Comparison of ENCODE assay signal across 20 cellular contexts in the genomic region with DNA sequence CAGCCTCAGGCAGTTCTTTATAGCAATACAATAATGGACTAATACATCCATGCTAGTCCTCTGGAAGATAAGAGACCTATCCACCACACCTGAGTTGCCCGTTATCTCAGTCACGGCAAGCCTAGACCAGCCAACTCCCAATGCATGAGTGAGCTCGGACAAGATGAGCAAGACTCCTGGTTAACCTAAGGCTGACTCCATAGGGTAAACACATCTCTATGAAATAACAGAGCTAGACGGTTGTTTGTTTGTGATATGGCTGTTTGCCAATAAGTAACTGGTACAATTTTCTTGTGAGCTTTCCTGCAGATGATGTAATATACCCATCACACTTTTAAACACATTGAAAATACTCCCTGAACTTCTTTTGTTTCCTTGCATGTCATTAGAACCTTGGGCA.
DNase-seq lines count a peak whose midpoint lies in the region; ATAC-seq, FAIRE-seq and TF ChIP-seq lines count a peak whose summit lies in the region.
"Had no signal": no experiment of that assay in that cellular context is flagged by ENCODE, and none has a peak within 500 bp of the region (broad histone marks: within the 10 kb centered on the region; RNA-seq: fewer than 3 reads in every experiment).

No MANE protein-coding gene starts in this region.

- H3K14ac ChIP-seq in IMR-90 (replicated peaks; ENCODE audit: low read depth, low read length), result no peak overlapping the region

- H4K8ac ChIP-seq in IMR-90 (ENCODE audit: low read depth in 2 of 2, low read length in 2 of 2), result no peak overlapping the region

- no peaks in the 10 kb centered on the region for H3K9me1 ChIP-seq in IMR-90 (ENCODE audit: insufficient read depth, low read length)

- CTCF ChIA-PET in A549 (lab: Yijun Ruan, JAX), result interaction anchor here (1.1 to 2.5 kb wide), 2 partner anchors 9 to 15 kb away, joined by 4 to 6 read pairs; no protein-coding TSS in a partner anchor
- CTCF ChIA-PET in IMR-90 (lab: Yijun Ruan, JAX), result interaction anchor here (1.3 kb wide), 1 partner anchor 8 kb away, joined by 3 read pairs; no protein-coding TSS in a partner anchor

- intact Hi-C loops in IMR-90 (cut with micrococcal nuclease), result no loop called here
- intact Hi-C loops in left cardiac atrium (cut with DNase I), result no loop called here

- no peak overlapping the region for H2BK5ac ChIP-seq in IMR-90 (ENCODE audit: low read depth, low read length, poor library complexity, severe bottlenecking)

- TF ChIP-seq POLR2A in A549 (IDR thresholded peaks at IDR 0.05; ENCODE audit: low read length) (no peak), IMR-90 (IDR thresholded peaks at IDR 0.05; ENCODE audit: low read depth, low read length) (no peak)

- no peak overlapping the region for H2BK20ac ChIP-seq in IMR-90 (ENCODE audit: low read depth, low read length)

- H3K18ac ChIP-seq in IMR-90 (ENCODE audit: low read depth, low read length), result no peak overlapping the region

- no peak overlapping the region for H3K27ac ChIP-seq in A549
- no peak overlapping the region for H3K27ac ChIP-seq in IMR-90 (ENCODE audit: insufficient read depth, low read length)
- H3K27ac ChIP-seq: GM23248 had no signal

- POLR2A ChIA-PET in A549 (lab: Yijun Ruan, JAX) (no interaction called here), IMR-90 (lab: Charles Lee; ENCODE audit: unreplicated experiment) (no interaction called here)

- H3K9me3 ChIP-seq in A549, result no peaks in the 10 kb centered on the region; the same call in 2 of the 3 replicates
- H3K9me3 ChIP-seq in IMR-90 (ENCODE audit: control insufficient read depth, insufficient read depth, low read length), result no peaks in the 10 kb centered on the region
- H3K9me3 ChIP-seq: HAP-1 had no signal

- H2AK5ac ChIP-seq in IMR-90 (ENCODE audit: low read depth, low read length), result no peak overlapping the region

- ATAC-seq in A549, result no peak; a peak in 1 of 6 replicates
- ATAC-seq in IMR-90 (ENCODE audit: low read depth), result no peak
- ATAC-seq in left cardiac atrium, result no peak
- no peak for ATAC-seq in HG02973 (IDR thresholded peaks at IDR 0.05; ENCODE audit: unreplicated experiment)

- no peak overlapping the region for H3K9ac ChIP-seq in IMR-90 (ENCODE audit: low read depth, low read length)
- H3K9ac ChIP-seq: GM23248 had no signal

- H3K27me3 ChIP-seq in IMR-90 (ENCODE audit: control insufficient read depth, insufficient read depth, low read length) (no peaks in the 10 kb centered on the region), bronchial epithelial cell (ENCODE audit: control insufficient read depth, insufficient read depth, low read length) (no peaks in the 10 kb centered on the region)

- H4K20me1 ChIP-seq in IMR-90 (ENCODE audit: insufficient read depth, low read length), result no peaks in the 10 kb centered on the region

- FAIRE-seq in A549 (lab: Jason Lieb, UNC) (no peak), bronchial epithelial cell (lab: Jason Lieb, UNC) (peak; percentile 83)
- FAIRE-seq: GM12891, GM18507, H1 had no signal

- H3K4ac ChIP-seq in IMR-90 (ENCODE audit: low read depth, low read length), result no peak overlapping the region

- no peak overlapping the region for H4K91ac ChIP-seq in IMR-90 (ENCODE audit: insufficient read depth, low read depth, low read length)

- TF ChIP-seq RAD21 in A549 (conservative IDR thresholded peaks at IDR 0.05 in 1 of 2, IDR thresholded peaks at IDR 0.05 in 1 of 2) (no peak), IMR-90 (IDR thresholded peaks at IDR 0.05; ENCODE audit: low read length) (no peak)

- H4K5ac ChIP-seq in IMR-90 (ENCODE audit: low read depth, low read length), result no peak overlapping the region

- no peaks in the 10 kb centered on the region for H3K79me1 ChIP-seq in IMR-90 (ENCODE audit: low read depth in 1 of 2, low read length in 2 of 2)

- TF ChIP-seq EP300 in A549 (IDR thresholded peaks at IDR 0.05), result no peak

- no peak for TF ChIP-seq CTCF in A549 (IDR thresholded peaks at IDR 0.05)
- no peak for TF ChIP-seq CTCF in IMR-90 (conservative IDR thresholded peaks at IDR 0.05; ENCODE audit: low read depth, low read length)
- no peak for TF ChIP-seq CTCF in bronchial epithelial cell (IDR thresholded peaks at IDR 0.05; ENCODE audit: insufficient read depth, low read length, severe bottlenecking)

- no peak overlapping the region for H2BK120ac ChIP-seq in IMR-90 (ENCODE audit: low read depth, low read length)

- dilution Hi-C loops in IMR-90 (cut with HindIII; ENCODE audit: low sequenced_read_pairs, unreplicated experiment), result no loop called here

- H3K36me3 ChIP-seq in IMR-90 (ENCODE audit: control insufficient read depth, insufficient read depth, low read length) (no peaks in the 10 kb centered on the region), bronchial epithelial cell (ENCODE audit: control insufficient read depth, insufficient read depth, low read length) (no peaks in the 10 kb centered on the region)
- H3K36me3 ChIP-seq: HAP-1 had no signal

- H3K56ac ChIP-seq in IMR-90 (ENCODE audit: extremely low read depth, insufficient read depth, low read length), result no peak overlapping the region

- no peak overlapping the region for H2BK15ac ChIP-seq in IMR-90 (ENCODE audit: low read depth, low read length)

- no peak overlapping the region for H2AFZ ChIP-seq in IMR-90 (replicated peaks; ENCODE audit: low read length, poor library complexity)
- H2AFZ ChIP-seq: GM23248 had no signal

- no peak overlapping the region for H3K23ac ChIP-seq in IMR-90 (ENCODE audit: low read depth, low read length)

- H3K4me3 ChIP-seq in A549 (no peak overlapping the region), IMR-90 (ENCODE audit: insufficient read depth, low read depth, low read length) (no peak overlapping the region), bronchial epithelial cell (ENCODE audit: low read depth, low read length) (no peak overlapping the region)
- H3K4me3 ChIP-seq: GM23248, HAP-1 had no signal

- DNase-seq in A549 (ENCODE audit: low read depth in 1 of 2, low spot score in 1 of 2), result peak in 1 of 2 experiments; percentile 16
- DNase-seq in IMR-90, result peak; percentile 1
- peak; percentile 78 for DNase-seq in bronchial epithelial cell (ENCODE audit: low read depth)
- no peak for DNase-seq in NCI-H2227 (lab: John Stamatoyannopoulos, UW; ENCODE audit: unreplicated experiment)
- no peak for DNase-seq in left cardiac atrium
- DNase-seq: 8988T; C1 segment of cervical spinal cord; Calu3; CD4-positive, alpha-beta memory T cell; COR-L47; DMS53; DMS79 treated with DMSO at 0.1 percent for 48 hours; GF-D8; GM23248; HFFc6 had no signal

- 26% methylated on average over 4 of the region's 4 CpGs for WGBS in A549 (ENCODE audit: missing lambda C conversion rate)
- whole genome bisulfite sequencing in IMR-90 (ENCODE audit: extremely low coverage in 2 of 2, insufficient read length in 1 of 2), 2 experiments, result no CpG with 5 or more reads among the region's 4 CpGs

- peaks cover 11% of the 10 kb centered on the region; the same call in 2 of the 3 replicates for H3K4me1 ChIP-seq in A549
- no peaks in the 10 kb centered on the region for H3K4me1 ChIP-seq in IMR-90 (ENCODE audit: control insufficient read depth, insufficient read depth, low read length)
- H3K4me1 ChIP-seq: HAP-1 had no signal

- in situ Hi-C loops in IMR-90 (cut with MboI; ENCODE audit: low sequenced_read_pairs), result loop anchor here (25.0 kb wide), 1 partner anchor 241 kb away; no protein-coding TSS in a partner anchor

- no peak overlapping the region for H2AK9ac ChIP-seq in IMR-90 (replicated peaks; ENCODE audit: low read depth, low read length, poor library complexity)

- peak overlapping the region; percentile 23; the same call in 1 of the 3 replicates for H3K4me2 ChIP-seq in A549
- no peak overlapping the region for H3K4me2 ChIP-seq in IMR-90 (ENCODE audit: low read depth, low read length)

- BruUV-seq in IMR-90 (replicated peaks; lab: Mats Ljungman, UMichigan), result no TSS peak

TF ChIP-seq in A549, 52 proteins besides CTCF, POLR2A, EP300 and RAD21 (continues in another document):
- TF ChIP-seq HOXA7 (CRISPR knock-in tag; IDR thresholded peaks at IDR 0.05) (no peak), NPAS2 (CRISPR knock-in tag; IDR thresholded peaks at IDR 0.05; ENCODE audit: borderline replicate concordance) (no peak), KDM1A (IDR thresholded peaks at IDR 0.05; ENCODE audit: low read depth) (no peak)
- TF ChIP-seq, protein P1, sequence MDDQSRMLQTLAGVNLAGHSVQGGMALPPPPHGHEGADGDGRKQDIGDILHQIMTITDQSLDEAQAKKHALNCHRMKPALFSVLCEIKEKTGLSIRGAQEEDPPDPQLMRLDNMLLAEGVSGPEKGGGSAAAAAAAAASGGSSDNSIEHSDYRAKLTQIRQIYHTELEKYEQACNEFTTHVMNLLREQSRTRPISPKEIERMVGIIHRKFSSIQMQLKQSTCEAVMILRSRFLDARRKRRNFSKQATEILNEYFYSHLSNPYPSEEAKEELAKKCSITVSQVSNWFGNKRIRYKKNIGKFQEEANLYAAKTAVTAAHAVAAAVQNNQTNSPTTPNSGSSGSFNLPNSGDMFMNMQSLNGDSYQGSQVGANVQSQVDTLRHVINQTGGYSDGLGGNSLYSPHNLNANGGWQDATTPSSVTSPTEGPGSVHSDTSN (IDR thresholded peaks at IDR 0.05), result no peak

TF ChIP-seq in IMR-90, 13 proteins besides CTCF, POLR2A, EP300 and RAD21 (continues in another document):
- TF ChIP-seq CHD1 (IDR thresholded peaks at IDR 0.05; ENCODE audit: low read depth, low read length), result no peak
- TF ChIP-seq MXI1 (IDR thresholded peaks at IDR 0.05; ENCODE audit: borderline replicate concordance, low read depth, low read length), result no peak
- TF ChIP-seq SMC3 (IDR thresholded peaks at IDR 0.05; ENCODE audit: low read depth, low read length), result no peak
- TF ChIP-seq RFX5 (IDR thresholded peaks at IDR 0.05; ENCODE audit: low read depth, low read length), result no peak
- TF ChIP-seq CEBPB (IDR thresholded peaks at IDR 0.05; ENCODE audit: low read depth, low read length), result no peak
- TF ChIP-seq BHLHE40 (IDR thresholded peaks at IDR 0.05; ENCODE audit: low read depth, low read length), result no peak
- TF ChIP-seq NFE2L2 (IDR thresholded peaks at IDR 0.05; ENCODE audit: low read depth, low read length), result no peak
- TF ChIP-seq MAZ (IDR thresholded peaks at IDR 0.05; ENCODE audit: borderline replicate concordance, low read depth, low read length), result no peak
- TF ChIP-seq, protein P2, sequence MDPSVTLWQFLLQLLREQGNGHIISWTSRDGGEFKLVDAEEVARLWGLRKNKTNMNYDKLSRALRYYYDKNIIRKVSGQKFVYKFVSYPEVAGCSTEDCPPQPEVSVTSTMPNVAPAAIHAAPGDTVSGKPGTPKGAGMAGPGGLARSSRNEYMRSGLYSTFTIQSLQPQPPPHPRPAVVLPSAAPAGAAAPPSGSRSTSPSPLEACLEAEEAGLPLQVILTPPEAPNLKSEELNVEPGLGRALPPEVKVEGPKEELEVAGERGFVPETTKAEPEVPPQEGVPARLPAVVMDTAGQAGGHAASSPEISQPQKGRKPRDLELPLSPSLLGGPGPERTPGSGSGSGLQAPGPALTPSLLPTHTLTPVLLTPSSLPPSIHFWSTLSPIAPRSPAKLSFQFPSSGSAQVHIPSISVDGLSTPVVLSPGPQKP (IDR thresholded peaks at IDR 0.05; ENCODE audit: borderline replicate concordance, low read depth, low read length), result no peak

Comparison
In these comparisons a context has a peak if more than half of its experiments do, and no peak if none do; other contexts are left out.
1. DNase-seq: peak in IMR-90 (single experiment) and bronchial epithelial cell (single experiment); none in NCI-H2227 (single experiment) and left cardiac atrium (single experiment).